Comparison of ENCODE assay signal across 8 cellular contexts in genomic region chr9:7799934-7800285, GRCh38. TPM values are rescaled to one million over a fixed set of nuclear protein-coding genes. Genes with fewer than 3 reads are reported as not detected.
DNase-seq lines count a peak whose midpoint lies in the region; ATAC-seq and TF ChIP-seq lines count a peak whose summit lies in the region.

No MANE protein-coding gene starts in this region.

- TF ChIP-seq CTCF in A673 (conservative IDR thresholded peaks at IDR 0.05; ENCODE audit: low read depth, low read length) (no peak), osteoblast (IDR thresholded peaks at IDR 0.05; ENCODE audit: extremely low read depth, low read depth, low read length) (no peak), GM10266 (IDR thresholded peaks at IDR 0.05; ENCODE audit: control insufficient read depth, insufficient read depth, low read depth, missing control alignments) (no peak)

- H3K27me3 ChIP-seq in A673 (replicated peaks; ENCODE audit: insufficient read depth, low read depth, low read length, poor library complexity) (no peaks in the 10 kb centered on the region), HUES64 (ENCODE audit: insufficient read depth, low read length) (no peaks in the 10 kb centered on the region), osteoblast (ENCODE audit: insufficient read depth, low read length) (no peaks in the 10 kb centered on the region)

- H3K4me3 ChIP-seq in A673 (ENCODE audit: low read depth, low read length, poor library complexity, severe bottlenecking) (peak overlapping the region; percentile 82), HUES64 (ENCODE audit: low read length) (peak overlapping the region; percentile 85; the same call in 1 of the 2 replicates), osteoblast (ENCODE audit: insufficient read depth, low read length) (peak overlapping the region; percentile 94)

- H4K20me1 ChIP-seq in osteoblast (ENCODE audit: insufficient read depth, low read length), result no peaks in the 10 kb centered on the region

- H2AFZ ChIP-seq in osteoblast (ENCODE audit: low read length), result peak overlapping the region; percentile 96

- peaks cover 1% of the 10 kb centered on the region for H3K27me3 Mint-ChIP-seq in dendritic cell treated with granulocyte-macrophage colony-stimulating factor and Interleukin-4, amounts not matched to agents 40 ng/mL and 50 ng/mL, for 4 days

- intact Hi-C loops in A673 (cut with micrococcal nuclease; ENCODE audit: unreplicated experiment), result no loop called here
- intact Hi-C loops in dendritic cell treated with granulocyte-macrophage colony-stimulating factor and Interleukin-4, amounts not matched to agents 40 ng/mL and 50 ng/mL, for 4 days (cut with micrococcal nuclease), result loop anchor here (10.0 kb wide), 1 partner anchor 135 kb away; no protein-coding TSS in a partner anchor

- H3K36me3 Mint-ChIP-seq in dendritic cell treated with granulocyte-macrophage colony-stimulating factor and Interleukin-4, amounts not matched to agents 40 ng/mL and 50 ng/mL, for 4 days (ENCODE audit: low read depth), result peaks cover 26% of the 10 kb centered on the region

- no peak overlapping the region for H3K9ac ChIP-seq in HUES64 (ENCODE audit: low read depth, low read length)

- peaks cover 12% of the 10 kb centered on the region for H3K79me2 ChIP-seq in osteoblast (ENCODE audit: insufficient read depth, low read length)

- WGBS in HUES64, result 66% methylated on average over 5 of the region's 8 CpGs

- peaks cover 6% of the 10 kb centered on the region for H3K4me1 ChIP-seq in A673 (ENCODE audit: insufficient read depth, low read length, poor library complexity, severe bottlenecking)
- H3K4me1 ChIP-seq in HUES64 (ENCODE audit: insufficient read depth, low read length), result peaks cover 11% of the 10 kb centered on the region
- peaks cover 12% of the 10 kb centered on the region for H3K4me1 ChIP-seq in osteoblast (ENCODE audit: insufficient read depth, low read length)

- H3K36me3 ChIP-seq in A673 (ENCODE audit: insufficient read depth, low read length, poor library complexity, severe bottlenecking), result peaks cover 28% of the 10 kb centered on the region
- peaks cover 30% of the 10 kb centered on the region for H3K36me3 ChIP-seq in HUES64 (ENCODE audit: insufficient read depth, low read length)
- peaks cover 13% of the 10 kb centered on the region for H3K36me3 ChIP-seq in osteoblast (ENCODE audit: insufficient read depth, low read length)

- peak overlapping the region; percentile 91 for H3K27ac Mint-ChIP-seq in dendritic cell treated with granulocyte-macrophage colony-stimulating factor and Interleukin-4, amounts not matched to agents 40 ng/mL and 50 ng/mL, for 4 days

- POLR2A ChIA-PET in A673 (lab: Charles Lee; ENCODE audit: low non-redundant PET), result no interaction called here

- H3K4me3 Mint-ChIP-seq in dendritic cell treated with granulocyte-macrophage colony-stimulating factor and Interleukin-4, amounts not matched to agents 40 ng/mL and 50 ng/mL, for 4 days, result peak overlapping the region; percentile 89

- no peak overlapping the region for H3K27ac ChIP-seq in A673 (ENCODE audit: low read depth, low read length, poor library complexity, severe bottlenecking)
- no peak overlapping the region for H3K27ac ChIP-seq in HUES64 (ENCODE audit: low read depth, low read length)
- H3K27ac ChIP-seq in osteoblast (ENCODE audit: low read depth, low read length), result no peak overlapping the region

- no peaks in the 10 kb centered on the region for H3K9me3 ChIP-seq in A673 (ENCODE audit: low read depth, low read length, poor library complexity, severe bottlenecking)
- no peaks in the 10 kb centered on the region for H3K9me3 ChIP-seq in HUES64 (ENCODE audit: insufficient read depth, low read depth, low read length)
- no peaks in the 10 kb centered on the region for H3K9me3 ChIP-seq in osteoblast (ENCODE audit: low read depth, low read length)

- H3K4me1 Mint-ChIP-seq in dendritic cell treated with granulocyte-macrophage colony-stimulating factor and Interleukin-4, amounts not matched to agents 40 ng/mL and 50 ng/mL, for 4 days (ENCODE audit: low read depth), result peaks cover 12% of the 10 kb centered on the region

- DNase-seq in A673 (ENCODE audit: low spot score) (no peak), osteoblast (ENCODE audit: insufficient read length, low spot score, missing footprints) (no peak), dermis blood vessel endothelial cell (no peak), GM10266 (ENCODE audit: extremely low spot score) (no peak), NCI-H1436 (lab: John Stamatoyannopoulos, UW) (no peak)

- H3K4me2 ChIP-seq in osteoblast (ENCODE audit: insufficient read depth, low read length), result peak overlapping the region; percentile 99

- peak; percentile 10 for ATAC-seq in GM19463 (IDR thresholded peaks at IDR 0.05; ENCODE audit: unreplicated experiment)

- H3K9me3 Mint-ChIP-seq in dendritic cell treated with granulocyte-macrophage colony-stimulating factor and Interleukin-4, amounts not matched to agents 40 ng/mL and 50 ng/mL, for 4 days, result no peaks in the 10 kb centered on the region

- BruUV-seq in A673 (replicated peaks; lab: Mats Ljungman, UMichigan), result no TSS peak

- CTCF ChIA-PET in A673 (lab: Charles Lee), result no interaction called here

RNA-seq across cellular contexts. Expression of gene DMAC1, which starts 0.3 kb away (rescaled TPM):
- 62.4 and 65.9 TPM in 2 replicates for total RNA-seq in A673 (2021)
- 35.4 TPM for polyA plus RNA-seq in HUES64 (2013, experiment 1 of 2)
- 52.7 TPM for polyA plus RNA-seq in HUES64 (2013, experiment 2 of 2)
- total RNA-seq in osteoblast, result 7.6 and 10.0 TPM in 2 replicates
- total RNA-seq in dermis blood vessel endothelial cell, result 5.3 and 8.7 TPM in 2 replicates
